25 cellular contexts compared by ENCODE assay signal in the genomic region with DNA sequence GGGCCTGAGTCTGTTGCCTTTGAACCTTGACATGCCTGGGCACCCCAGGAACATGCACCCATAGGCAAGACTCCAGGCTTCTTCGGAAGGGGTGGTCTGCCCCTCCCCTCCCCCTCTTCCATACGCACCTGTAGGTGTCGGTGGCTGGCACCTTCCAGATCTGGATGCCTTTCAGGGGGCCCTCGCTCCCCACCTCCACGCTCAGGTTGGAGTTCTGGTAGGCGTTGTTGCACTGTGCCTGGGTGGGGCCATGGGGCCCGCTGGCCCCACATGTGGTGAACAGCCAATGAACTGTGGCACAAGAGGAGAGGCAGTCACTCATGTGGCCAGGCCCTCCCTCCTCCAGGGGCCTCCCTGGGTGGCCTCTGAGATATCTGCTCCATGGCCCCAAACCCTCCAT.
"Had no signal": no experiment of that assay in that cellular context is flagged by ENCODE, and none has a peak within 500 bp of the region (broad histone marks: within the 10 kb centered on the region; RNA-seq: fewer than 3 reads in every experiment).

No MANE protein-coding gene starts in this region.

- H3K27ac Mint-ChIP-seq: immature natural killer cell, memory B cell, mesothelial cell of epicardium had no signal

- H3K27me3 ChIP-seq: colonic mucosa, dorsolateral prefrontal cortex, esophagus muscularis mucosa, gastroesophageal sphincter, hepatocyte had no signal

- ATAC-seq: foreskin keratinocyte, gastroesophageal sphincter, heart left ventricle, left colon, left lobe of liver, left ventricle myocardium superior, mucosa of descending colon had no signal

- H3K27ac ChIP-seq: colonic mucosa, dorsolateral prefrontal cortex, esophagus muscularis mucosa, foreskin keratinocyte, gastroesophageal sphincter, heart left ventricle, hepatocyte had no signal

- H3K36me3 ChIP-seq: colonic mucosa, esophagus muscularis mucosa, gastroesophageal sphincter, heart left ventricle had no signal

- H3K36me3 Mint-ChIP-seq: immature natural killer cell, memory B cell, mesothelial cell of epicardium had no signal

- H3K4me3 Mint-ChIP-seq: immature natural killer cell, memory B cell, mesothelial cell of epicardium had no signal

- H3K4me1 ChIP-seq: colonic mucosa, esophagus muscularis mucosa, foreskin keratinocyte, gastroesophageal sphincter, heart left ventricle had no signal

- H3K9me3 ChIP-seq: colonic mucosa, esophagus muscularis mucosa, gastroesophageal sphincter, heart left ventricle, mucosa of descending colon had no signal

- H3K4me2 ChIP-seq: hepatocyte had no signal

- H3K4me1 Mint-ChIP-seq: immature natural killer cell had no signal

- H2AFZ ChIP-seq: hepatocyte had no signal

- H3K4me3 ChIP-seq: colonic mucosa, dorsolateral prefrontal cortex, esophagus muscularis mucosa, gastroesophageal sphincter, heart left ventricle, hepatocyte, lung, mucosa of descending colon had no signal

- DNase-seq: cerebellar nuclear complex; colonic mucosa; dermis blood vessel endothelial cell; dorsolateral prefrontal cortex; effector CD4-positive, alpha-beta T cell; effector memory CD4-positive, alpha-beta T cell; foreskin keratinocyte; heart left ventricle; hypothalamus; immature natural killer cell; islet precursor cell; kidney; kidney glomerular epithelial cell; left colon; left ventricle myocardium superior; mammary epithelial cell; mesendoderm; mucosa of descending colon had no signal
